In genomic region chr2:175750195-175750594, GRCh38 we compare ENCODE assay signal across 9 cellular contexts.
"Had no signal": no experiment of that assay in that cellular context is flagged by ENCODE, and none has a peak within 500 bp of the region (broad histone marks: within the 10 kb centered on the region; RNA-seq: fewer than 3 reads in every experiment).

No MANE protein-coding gene starts in this region.

- H3K9ac ChIP-seq: KMS-11 had no signal

- H3K27ac ChIP-seq: HL-60, KMS-11 had no signal

- H3K9me3 ChIP-seq: HAP-1 had no signal

- H2AFZ ChIP-seq: GM23338 had no signal

- H3K4me3 ChIP-seq: GM23338, HAP-1 had no signal

- H3K4me2 ChIP-seq: GM23338, KMS-11 had no signal

- DNase-seq: H7, HFFc6, KBM-7 had no signal

- H3K36me3 ChIP-seq: HAP-1 had no signal

- FAIRE-seq: H1 had no signal

- H3K4me1 ChIP-seq: HAP-1 had no signal

- ATAC-seq: GM23338, HCT116 had no signal
